1 cellular context compared by ENCODE assay signal in genomic region chr10:109969907-109970306, GRCh38.
TF ChIP-seq lines count a peak whose summit lies in the region.

No MANE protein-coding gene starts in this region.

TF ChIP-seq in IMR-90, 13 proteins besides CTCF, POLR2A, EP300 and RAD21:
- no peak for TF ChIP-seq RFX5 (IDR thresholded peaks at IDR 0.05; ENCODE audit: low read depth, low read length)
